1 cellular context compared by ENCODE assay signal in the genomic region with DNA sequence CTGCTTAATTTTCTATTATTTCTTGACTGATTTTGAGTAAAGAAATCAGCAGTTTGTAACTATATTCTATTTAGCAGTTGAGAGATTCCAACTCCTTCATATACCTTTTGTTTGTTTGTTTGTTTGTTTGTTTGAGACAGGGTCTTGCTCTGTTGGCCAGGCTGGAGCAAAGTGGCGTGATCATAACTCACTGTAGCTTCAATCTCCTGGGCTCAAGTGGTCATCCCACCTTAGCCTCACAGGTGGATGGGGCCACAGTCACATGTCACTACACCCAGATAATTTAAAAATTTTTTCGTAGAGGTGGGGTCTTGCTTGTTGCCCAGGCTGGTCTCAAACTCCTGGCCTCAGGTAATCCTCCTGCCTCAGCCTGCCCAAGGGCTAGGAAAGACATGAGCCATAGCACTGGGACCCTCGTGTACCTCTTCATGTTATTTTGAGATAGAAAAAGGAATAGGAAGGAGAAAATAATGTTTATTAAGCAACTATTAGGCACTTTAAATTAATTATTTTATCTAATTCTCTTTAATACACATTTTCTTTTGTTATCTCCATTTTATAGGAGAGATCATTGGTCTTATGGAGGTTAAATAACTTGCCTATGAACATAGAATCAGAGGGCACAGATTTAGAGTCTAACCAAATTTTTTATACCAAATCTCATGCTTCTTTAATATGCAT.
TF ChIP-seq lines count a peak whose summit lies in the region.

No MANE protein-coding gene starts in this region.

TF ChIP-seq in HEK293, 187 proteins besides CTCF, POLR2A, EP300 and RAD21 (continued from another document):
- TF ChIP-seq, protein P1, sequence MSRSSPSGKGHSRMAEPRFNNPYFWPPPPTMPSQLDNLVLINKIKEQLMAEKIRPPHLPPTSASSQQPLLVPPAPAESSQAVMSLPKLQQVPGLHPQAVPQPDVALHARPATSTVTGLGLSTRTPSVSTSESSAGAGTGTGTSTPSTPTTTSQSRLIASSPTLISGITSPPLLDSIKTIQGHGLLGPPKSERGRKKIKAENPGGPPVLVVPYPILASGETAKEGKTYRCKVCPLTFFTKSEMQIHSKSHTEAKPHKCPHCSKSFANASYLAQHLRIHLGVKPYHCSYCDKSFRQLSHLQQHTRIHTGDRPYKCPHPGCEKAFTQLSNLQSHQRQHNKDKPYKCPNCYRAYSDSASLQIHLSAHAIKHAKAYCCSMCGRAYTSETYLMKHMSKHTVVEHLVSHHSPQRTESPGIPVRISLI (tag by site-specific recombination; IDR thresholded peaks at IDR 0.05), result no peak
- TF ChIP-seq RBAK (tag by site-specific recombination; IDR thresholded peaks at IDR 0.05), result no peak
- no peak for TF ChIP-seq ZNF514 (tag by site-specific recombination; IDR thresholded peaks at IDR 0.05)
